In genomic region chr20:50366270-50367103, GRCh38 we compare ENCODE assay signal across 9 cellular contexts.
A peak's percentile ranks its signal among the peaks of the same experiment; 100 is the strongest.
DNase-seq lines count a peak whose midpoint lies in the region; ATAC-seq and TF ChIP-seq lines count a peak whose summit lies in the region.
"Had no signal": no experiment of that assay in that cellular context is flagged by ENCODE, and none has a peak within 500 bp of the region (broad histone marks: within the 10 kb centered on the region; RNA-seq: fewer than 3 reads in every experiment).

No MANE protein-coding gene starts in this region.

- no peak overlapping the region for H3K4me3 ChIP-seq in cardiac fibroblast (replicated peaks in 1 of 2; ENCODE audit: low read depth in 2 of 2, low read length in 2 of 2)
- no peak overlapping the region for H3K4me3 ChIP-seq in neural progenitor cell

- H3F3A ChIP-seq in neural progenitor cell (ENCODE audit: low read depth) = no peaks in the 10 kb centered on the region

- H3K79me2 ChIP-seq in neural progenitor cell (ENCODE audit: low read depth) = no peaks in the 10 kb centered on the region

- H3K9me3 ChIP-seq in neural progenitor cell (ENCODE audit: low read depth) = no peaks in the 10 kb centered on the region

- H3K27me3 Mint-ChIP-seq in stimulated activated naive CD8-positive, alpha-beta T cell treated with anti-CD3 and anti-CD28 coated beads, Interleukin-15, Interleukin-2, amounts not matched to agents 100 ng/mL and 50 ng/mL, for 24 hours = peaks cover 12% of the 10 kb centered on the region
- H3K27me3 Mint-ChIP-seq in stimulated activated naive CD8-positive, alpha-beta T cell treated with anti-CD3 and anti-CD28 coated beads, Interleukin-15, amount 100 ng/mL, for 72 hours = peaks cover 25% of the 10 kb centered on the region
- peaks cover 6% of the 10 kb centered on the region for H3K27me3 Mint-ChIP-seq in neural progenitor cell (ENCODE audit: insufficient read depth, low read depth)
- H3K27me3 Mint-ChIP-seq in immature natural killer cell (ENCODE audit: low read depth in 3 of 3) = peaks cover 1 to 14% (median 9%) of the 10 kb centered on the region in 3 donors

- no peaks in the 10 kb centered on the region for H3K36me3 Mint-ChIP-seq in stimulated activated naive CD8-positive, alpha-beta T cell treated with anti-CD3 and anti-CD28 coated beads, Interleukin-15, Interleukin-2, amounts not matched to agents 100 ng/mL and 50 ng/mL, for 24 hours (ENCODE audit: low read depth)
- no peaks in the 10 kb centered on the region for H3K36me3 Mint-ChIP-seq in neural progenitor cell
- no peaks in the 10 kb centered on the region for H3K36me3 Mint-ChIP-seq in immature natural killer cell

- H3K27ac Mint-ChIP-seq in stimulated activated naive CD8-positive, alpha-beta T cell treated with anti-CD3 and anti-CD28 coated beads, Interleukin-15, Interleukin-2, amounts not matched to agents 100 ng/mL and 50 ng/mL, for 24 hours = no peak overlapping the region
- H3K27ac Mint-ChIP-seq in stimulated activated naive CD8-positive, alpha-beta T cell treated with anti-CD3 and anti-CD28 coated beads, Interleukin-15, amount 100 ng/mL, for 72 hours = peak overlapping the region in 1 of 2 donors; percentile 45
- H3K27ac Mint-ChIP-seq in neural progenitor cell (peak overlapping the region; percentile 59), immature natural killer cell (peak overlapping the region in 2 of 6 donors; percentile 46 to 54)

- no peaks in the 10 kb centered on the region for H3K9me3 Mint-ChIP-seq in stimulated activated naive CD8-positive, alpha-beta T cell treated with anti-CD3 and anti-CD28 coated beads, Interleukin-15, Interleukin-2, amounts not matched to agents 100 ng/mL and 50 ng/mL, for 24 hours
- H3K9me3 Mint-ChIP-seq in stimulated activated naive CD8-positive, alpha-beta T cell treated with anti-CD3 and anti-CD28 coated beads, Interleukin-15, amount 100 ng/mL, for 72 hours = no peaks in the 10 kb centered on the region
- H3K9me3 Mint-ChIP-seq in neural progenitor cell (no peaks in the 10 kb centered on the region), immature natural killer cell (no peaks in the 10 kb centered on the region)

- no peak overlapping the region for H3K9ac ChIP-seq in neural progenitor cell

- TF ChIP-seq CTCF in cardiac fibroblast (IDR thresholded peaks at IDR 0.05; ENCODE audit: low read depth, low read length) (no peak), neural progenitor cell (IDR thresholded peaks at IDR 0.05) (no peak)

- H4K20me1 ChIP-seq in neural progenitor cell (ENCODE audit: low read depth) = no peaks in the 10 kb centered on the region

- H3K27ac ChIP-seq in neural progenitor cell = no peak overlapping the region

- ATAC-seq in stimulated activated naive CD8-positive, alpha-beta T cell treated with anti-CD3 and anti-CD28 coated beads, Interleukin-15, amount 100 ng/mL, for 72 hours = no peak
- ATAC-seq in GM18511 (IDR thresholded peaks at IDR 0.05; ENCODE audit: unreplicated experiment) = no peak

- H3K4me1 ChIP-seq in neural progenitor cell = no peaks in the 10 kb centered on the region

- H3K36me3 ChIP-seq in neural progenitor cell = no peaks in the 10 kb centered on the region

- no peaks in the 10 kb centered on the region for H3K27me3 ChIP-seq in neural progenitor cell

- peaks cover 8% of the 10 kb centered on the region for H3K4me1 Mint-ChIP-seq in stimulated activated naive CD8-positive, alpha-beta T cell treated with anti-CD3 and anti-CD28 coated beads, Interleukin-15, Interleukin-2, amounts not matched to agents 100 ng/mL and 50 ng/mL, for 24 hours (ENCODE audit: low read depth)
- H3K4me1 Mint-ChIP-seq in stimulated activated naive CD8-positive, alpha-beta T cell treated with anti-CD3 and anti-CD28 coated beads, Interleukin-15, amount 100 ng/mL, for 72 hours = peaks cover 7% of the 10 kb centered on the region
- H3K4me1 Mint-ChIP-seq in neural progenitor cell = peaks cover 4% of the 10 kb centered on the region
- peaks cover 4 to 11% of the 10 kb centered on the region in 2 donors for H3K4me1 Mint-ChIP-seq in immature natural killer cell

- no peak overlapping the region for H3K4me2 ChIP-seq in neural progenitor cell

- H3K4me3 Mint-ChIP-seq in stimulated activated naive CD8-positive, alpha-beta T cell treated with anti-CD3 and anti-CD28 coated beads, Interleukin-15, Interleukin-2, amounts not matched to agents 100 ng/mL and 50 ng/mL, for 24 hours = peak overlapping the region; percentile 48
- H3K4me3 Mint-ChIP-seq in stimulated activated naive CD8-positive, alpha-beta T cell treated with anti-CD3 and anti-CD28 coated beads, Interleukin-15, amount 100 ng/mL, for 72 hours = no peak overlapping the region
- no peak overlapping the region for H3K4me3 Mint-ChIP-seq in neural progenitor cell
- H3K4me3 Mint-ChIP-seq in immature natural killer cell = peak overlapping the region in 1 of 5 donors; percentile 54
- H3K4me3 Mint-ChIP-seq: neural crest cell had no signal

- H2AFZ ChIP-seq in neural progenitor cell (replicated peaks) = no peak overlapping the region

- no peak for DNase-seq in stimulated activated naive CD8-positive, alpha-beta T cell treated with anti-CD3 and anti-CD28 coated beads, Interleukin-15, amount 100 ng/mL, for 72 hours
- DNase-seq in NOMO-1 treated with dmso at 0.1 percent for 144 hours (lab: John Stamatoyannopoulos, UW; ENCODE audit: unreplicated experiment) (peak; percentile 66), cardiac fibroblast (ENCODE audit: low read depth in 2 of 2) (peak; percentile 62 to 92), neural progenitor cell (ENCODE audit: low spot score) (no peak), middle frontal gyrus (ENCODE audit: extremely low spot score, low spot score) (no peak), immature natural killer cell (no peak)

Comparison
In these comparisons a context has a peak if more than half of its experiments do, and no peak if none do; other contexts are left out.
1. DNase-seq: peak in NOMO-1 treated with dmso at 0.1 percent for 144 hours (single experiment) and cardiac fibroblast (2 of 2); none in stimulated activated naive CD8-positive, alpha-beta T cell treated with anti-CD3 and anti-CD28 coated beads, Interleukin-15, amount 100 ng/mL, for 72 hours (0 of 2), neural progenitor cell (single experiment), middle frontal gyrus (single experiment) and immature natural killer cell (0 of 3).